ENCODE assay signal across 25 cellular contexts in the genomic region with DNA sequence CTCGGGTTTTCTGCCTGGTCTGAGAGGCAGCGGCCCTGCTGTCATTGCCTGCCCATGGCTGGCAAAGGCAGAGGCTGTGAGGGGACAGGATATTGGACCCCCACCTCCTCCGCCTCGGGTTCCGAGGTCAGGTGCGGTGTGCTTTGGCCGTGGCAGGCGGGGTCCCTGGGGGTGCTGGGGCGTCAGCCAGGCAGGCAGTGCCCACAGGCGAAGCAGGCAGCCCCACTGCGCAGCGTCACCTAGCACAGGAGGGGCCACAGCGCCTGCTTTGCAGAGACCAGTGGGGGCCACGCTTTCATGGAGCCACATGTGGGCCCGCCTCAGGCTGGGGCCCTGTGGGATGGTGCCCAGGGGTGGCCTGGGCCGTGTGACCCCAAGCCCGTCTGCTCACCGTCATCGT.
"Had no signal": no experiment of that assay in that cellular context is flagged by ENCODE, and none has a peak within 500 bp of the region (broad histone marks: within the 10 kb centered on the region; RNA-seq: fewer than 3 reads in every experiment).

No MANE protein-coding gene starts in this region.

- H3K27ac ChIP-seq: coronary artery, esophagus muscularis mucosa, foreskin keratinocyte, gastroesophageal sphincter, heart left ventricle, hepatocyte, lower lobe of right lung had no signal

- H3K4me1 ChIP-seq: foreskin keratinocyte, gastroesophageal sphincter, lower lobe of right lung had no signal

- H2AFZ ChIP-seq: hepatocyte had no signal

- H3K27ac Mint-ChIP-seq: immature natural killer cell, mesothelial cell of epicardium had no signal

- H3K4me3 ChIP-seq: coronary artery, dorsolateral prefrontal cortex, esophagus muscularis mucosa, gastroesophageal sphincter, heart left ventricle, hepatocyte, lower lobe of right lung, mucosa of descending colon had no signal

- H3K4me3 Mint-ChIP-seq: immature natural killer cell, mesothelial cell of epicardium had no signal

- H3K4me2 ChIP-seq: hepatocyte had no signal

- H3K79me2 ChIP-seq: hepatocyte had no signal

- H3K27me3 ChIP-seq: dorsolateral prefrontal cortex, esophagus muscularis mucosa, foreskin keratinocyte, gastroesophageal sphincter, heart left ventricle, hepatocyte had no signal

- FAIRE-seq: colon, endothelial cell of umbilical vein, frontal cortex, kidney had no signal

- ATAC-seq: foreskin keratinocyte, gastroesophageal sphincter, heart left ventricle, left colon, left lobe of liver, left ventricle myocardium superior, mucosa of descending colon had no signal

- DNase-seq: dermis blood vessel endothelial cell; effector CD4-positive, alpha-beta T cell; effector memory CD4-positive, alpha-beta T cell; foreskin keratinocyte; heart left ventricle; hypothalamus; immature natural killer cell; islet precursor cell; kidney; kidney glomerular epithelial cell; left colon; left ventricle myocardium superior; lower lobe of right lung; mesenchymal stem cell; mucosa of descending colon had no signal
